Comparison of ENCODE assay signal across 1 cellular context in the genomic region with DNA sequence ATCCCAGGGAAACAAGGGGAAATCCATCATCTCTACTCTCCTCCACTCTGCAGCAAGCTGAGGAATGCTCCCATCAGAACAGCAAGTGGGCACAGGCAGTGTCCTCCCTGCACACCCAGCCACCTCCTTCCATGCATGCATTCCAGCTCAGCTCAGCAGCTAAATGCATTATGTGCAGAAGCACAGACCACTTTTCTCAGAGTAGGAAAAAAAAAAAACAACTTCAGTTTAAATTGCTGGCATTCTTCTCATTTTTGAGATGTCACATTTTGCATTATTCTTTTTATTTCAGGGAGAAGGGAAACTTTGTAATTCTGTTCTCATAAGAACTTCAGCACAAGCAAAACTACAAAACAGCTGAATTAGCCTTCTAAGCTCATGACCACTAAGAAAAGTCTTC.
TF ChIP-seq lines count a peak whose summit lies in the region.

No MANE protein-coding gene starts in this region.

TF ChIP-seq in GM23338, 12 proteins besides CTCF, POLR2A, EP300 and RAD21 (continued from another document):
- TF ChIP-seq, protein P1, sequence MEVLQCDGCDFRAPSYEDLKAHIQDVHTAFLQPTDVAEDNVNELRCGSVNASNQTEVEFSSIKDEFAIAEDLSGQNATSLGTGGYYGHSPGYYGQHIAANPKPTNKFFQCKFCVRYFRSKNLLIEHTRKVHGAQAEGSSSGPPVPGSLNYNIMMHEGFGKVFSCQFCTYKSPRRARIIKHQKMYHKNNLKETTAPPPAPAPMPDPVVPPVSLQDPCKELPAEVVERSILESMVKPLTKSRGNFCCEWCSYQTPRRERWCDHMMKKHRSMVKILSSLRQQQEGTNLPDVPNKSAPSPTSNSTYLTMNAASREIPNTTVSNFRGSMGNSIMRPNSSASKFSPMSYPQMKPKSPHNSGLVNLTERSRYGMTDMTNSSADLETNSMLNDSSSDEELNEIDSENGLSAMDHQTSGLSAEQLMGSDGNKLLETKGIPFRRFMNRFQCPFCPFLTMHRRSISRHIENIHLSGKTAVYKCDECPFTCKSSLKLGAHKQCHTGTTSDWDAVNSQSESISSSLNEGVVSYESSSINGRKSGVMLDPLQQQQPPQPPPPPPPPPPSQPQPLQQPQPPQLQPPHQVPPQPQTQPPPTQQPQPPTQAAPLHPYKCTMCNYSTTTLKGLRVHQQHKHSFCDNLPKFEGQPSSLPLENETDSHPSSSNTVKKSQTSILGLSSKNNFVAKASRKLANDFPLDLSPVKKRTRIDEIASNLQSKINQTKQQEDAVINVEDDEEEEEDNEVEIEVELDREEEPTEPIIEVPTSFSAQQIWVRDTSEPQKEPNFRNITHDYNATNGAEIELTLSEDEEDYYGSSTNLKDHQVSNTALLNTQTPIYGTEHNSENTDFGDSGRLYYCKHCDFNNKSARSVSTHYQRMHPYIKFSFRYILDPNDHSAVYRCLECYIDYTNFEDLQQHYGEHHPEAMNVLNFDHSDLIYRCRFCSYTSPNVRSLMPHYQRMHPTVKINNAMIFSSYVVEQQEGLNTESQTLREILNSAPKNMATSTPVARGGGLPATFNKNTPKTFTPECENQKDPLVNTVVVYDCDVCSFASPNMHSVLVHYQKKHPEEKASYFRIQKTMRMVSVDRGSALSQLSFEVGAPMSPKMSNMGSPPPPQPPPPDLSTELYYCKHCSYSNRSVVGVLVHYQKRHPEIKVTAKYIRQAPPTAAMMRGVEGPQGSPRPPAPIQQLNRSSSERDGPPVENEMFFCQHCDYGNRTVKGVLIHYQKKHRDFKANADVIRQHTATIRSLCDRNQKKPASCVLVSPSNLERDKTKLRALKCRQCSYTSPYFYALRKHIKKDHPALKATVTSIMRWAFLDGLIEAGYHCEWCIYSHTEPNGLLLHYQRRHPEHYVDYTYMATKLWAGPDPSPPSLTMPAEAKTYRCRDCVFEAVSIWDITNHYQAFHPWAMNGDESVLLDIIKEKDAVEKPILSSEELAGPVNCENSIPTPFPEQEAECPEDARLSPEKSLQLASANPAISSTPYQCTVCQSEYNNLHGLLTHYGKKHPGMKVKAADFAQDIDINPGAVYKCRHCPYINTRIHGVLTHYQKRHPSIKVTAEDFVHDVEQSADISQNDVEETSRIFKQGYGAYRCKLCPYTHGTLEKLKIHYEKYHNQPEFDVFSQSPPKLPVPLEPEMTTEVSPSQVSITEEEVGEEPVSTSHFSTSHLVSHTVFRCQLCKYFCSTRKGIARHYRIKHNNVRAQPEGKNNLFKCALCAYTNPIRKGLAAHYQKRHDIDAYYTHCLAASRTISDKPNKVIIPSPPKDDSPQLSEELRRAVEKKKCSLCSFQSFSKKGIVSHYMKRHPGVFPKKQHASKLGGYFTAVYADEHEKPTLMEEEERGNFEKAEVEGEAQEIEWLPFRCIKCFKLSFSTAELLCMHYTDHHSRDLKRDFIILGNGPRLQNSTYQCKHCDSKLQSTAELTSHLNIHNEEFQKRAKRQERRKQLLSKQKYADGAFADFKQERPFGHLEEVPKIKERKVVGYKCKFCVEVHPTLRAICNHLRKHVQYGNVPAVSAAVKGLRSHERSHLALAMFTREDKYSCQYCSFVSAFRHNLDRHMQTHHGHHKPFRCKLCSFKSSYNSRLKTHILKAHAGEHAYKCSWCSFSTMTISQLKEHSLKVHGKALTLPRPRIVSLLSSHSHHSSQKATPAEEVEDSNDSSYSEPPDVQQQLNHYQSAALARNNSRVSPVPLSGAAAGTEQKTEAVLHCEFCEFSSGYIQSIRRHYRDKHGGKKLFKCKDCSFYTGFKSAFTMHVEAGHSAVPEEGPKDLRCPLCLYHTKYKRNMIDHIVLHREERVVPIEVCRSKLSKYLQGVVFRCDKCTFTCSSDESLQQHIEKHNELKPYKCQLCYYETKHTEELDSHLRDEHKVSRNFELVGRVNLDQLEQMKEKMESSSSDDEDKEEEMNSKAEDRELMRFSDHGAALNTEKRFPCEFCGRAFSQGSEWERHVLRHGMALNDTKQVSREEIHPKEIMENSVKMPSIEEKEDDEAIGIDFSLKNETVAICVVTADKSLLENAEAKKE (CRISPR knock-in tag; IDR thresholded peaks at IDR 0.05) = no peak
- no peak for TF ChIP-seq ZNF331 (CRISPR knock-in tag; IDR thresholded peaks at IDR 0.05; ENCODE audit: low read depth)
- TF ChIP-seq, protein P2, sequence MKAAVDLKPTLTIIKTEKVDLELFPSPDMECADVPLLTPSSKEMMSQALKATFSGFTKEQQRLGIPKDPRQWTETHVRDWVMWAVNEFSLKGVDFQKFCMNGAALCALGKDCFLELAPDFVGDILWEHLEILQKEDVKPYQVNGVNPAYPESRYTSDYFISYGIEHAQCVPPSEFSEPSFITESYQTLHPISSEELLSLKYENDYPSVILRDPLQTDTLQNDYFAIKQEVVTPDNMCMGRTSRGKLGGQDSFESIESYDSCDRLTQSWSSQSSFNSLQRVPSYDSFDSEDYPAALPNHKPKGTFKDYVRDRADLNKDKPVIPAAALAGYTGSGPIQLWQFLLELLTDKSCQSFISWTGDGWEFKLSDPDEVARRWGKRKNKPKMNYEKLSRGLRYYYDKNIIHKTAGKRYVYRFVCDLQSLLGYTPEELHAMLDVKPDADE (IDR thresholded peaks at IDR 0.05) = no peak
- TF ChIP-seq STAT1 (IDR thresholded peaks at IDR 0.05; ENCODE audit: unreplicated experiment) = no peak
- no peak for TF ChIP-seq NANOG (IDR thresholded peaks at IDR 0.05; ENCODE audit: borderline replicate concordance)
- no peak for TF ChIP-seq ZNF114 (CRISPR knock-in tag; IDR thresholded peaks at IDR 0.05)
- no peak for TF ChIP-seq POLR2AphosphoS5 (IDR thresholded peaks at IDR 0.05; ENCODE audit: low read depth)
